8 cellular contexts compared by ENCODE assay signal in genomic region chr9:135468866-135469521, GRCh38. TPM values are rescaled to one million over a fixed set of nuclear protein-coding genes. Genes with fewer than 3 reads are reported as not detected.
DNase-seq lines count a peak whose midpoint lies in the region; ATAC-seq and TF ChIP-seq lines count a peak whose summit lies in the region.
"Had no signal": no experiment of that assay in that cellular context is flagged by ENCODE, and none has a peak within 500 bp of the region (broad histone marks: within the 10 kb centered on the region; RNA-seq: fewer than 3 reads in every experiment).

No MANE protein-coding gene starts in this region.

- peak overlapping the region; percentile 44 for H3K4me3 Mint-ChIP-seq in activated CD4-positive, alpha-beta T cell treated with anti-CD3 and anti-CD28 coated beads, Interleukin-2, amount 10 ng/mL, durations not matched to agents 24 days and 14 days

- TF ChIP-seq POLR2A in NB4 (IDR thresholded peaks at IDR 0.05; ENCODE audit: extremely low read depth, insufficient read length) (no peak), erythroblast (IDR thresholded peaks at IDR 0.05; ENCODE audit: low read length) (no peak), esophagus muscularis mucosa (IDR thresholded peaks at IDR 0.05; ENCODE audit: low read depth) (no peak), ovary (IDR thresholded peaks at IDR 0.05) (no peak)

- DNase-seq in NB4 (ENCODE audit: low read depth) (peak; percentile 77), erythroblast (lab: John Stamatoyannopoulos, UW) (peak; percentile 44 to 51), esophagus muscularis mucosa (ENCODE audit: extremely low spot score) (no peak), ovary (no peak)
- DNase-seq in activated CD4-positive, alpha-beta T cell treated with anti-CD3 and anti-CD28 coated beads, Interleukin-2, amount 10 ng/mL, durations not matched to agents 24 days and 14 days, result peak; percentile 82
- peak; percentile 43 to 53 (median 47) for DNase-seq in stimulated activated CD4-positive, alpha-beta T cell treated with anti-CD3 and anti-CD28 coated beads, TNF-alpha, amount 100 ng/mL, for 48 hours (ENCODE audit: low read depth in 3 of 3)
- DNase-seq: NCI-H2171 had no signal

- H3K9me3 ChIP-seq in esophagus muscularis mucosa (no peaks in the 10 kb centered on the region), ovary (no peaks in the 10 kb centered on the region)

- H3K4me3 ChIP-seq in NB4 (ENCODE audit: low read depth, low read length) (no peak overlapping the region), esophagus muscularis mucosa (no peak overlapping the region), ovary (no peak overlapping the region)

- TF ChIP-seq CTCF in NB4 (IDR thresholded peaks at IDR 0.05; ENCODE audit: low read depth, low read length) (no peak), esophagus muscularis mucosa (IDR thresholded peaks at IDR 0.05) (no peak), ovary (IDR thresholded peaks at IDR 0.05) (no peak)

- WGBS in esophagus muscularis mucosa, result 42% methylated on average over 16 of the region's 16 CpGs
- WGBS in ovary, 3 donors, result 11 to 26% (median 14%) methylated on average over 16 of the region's 16 CpGs

- H3K4me1 ChIP-seq in esophagus muscularis mucosa (no peaks in the 10 kb centered on the region), ovary (ENCODE audit: insufficient read depth) (peaks cover 2% of the 10 kb centered on the region)

- peaks cover 0 to 15% (median 0%) of the 10 kb centered on the region in 4 donors for H3K27me3 ChIP-seq in esophagus muscularis mucosa
- no peaks in the 10 kb centered on the region for H3K27me3 ChIP-seq in ovary

- H3K27ac ChIP-seq in esophagus muscularis mucosa (replicated peaks in 1 of 4) (no peak overlapping the region), ovary (no peak overlapping the region)

- ATAC-seq in GM19023 (IDR thresholded peaks at IDR 0.05; ENCODE audit: unreplicated experiment), result no peak

- no peaks in the 10 kb centered on the region for H3K36me3 Mint-ChIP-seq in activated CD4-positive, alpha-beta T cell treated with anti-CD3 and anti-CD28 coated beads, Interleukin-2, amount 10 ng/mL, durations not matched to agents 24 days and 14 days (ENCODE audit: low read depth)

- H3K9me3 Mint-ChIP-seq in activated CD4-positive, alpha-beta T cell treated with anti-CD3 and anti-CD28 coated beads, Interleukin-2, amount 10 ng/mL, durations not matched to agents 24 days and 14 days, result no peaks in the 10 kb centered on the region

- H3K36me3 ChIP-seq in esophagus muscularis mucosa (no peaks in the 10 kb centered on the region), ovary (no peaks in the 10 kb centered on the region)

- peak overlapping the region; percentile 74 for H3K27ac Mint-ChIP-seq in activated CD4-positive, alpha-beta T cell treated with anti-CD3 and anti-CD28 coated beads, Interleukin-2, amount 10 ng/mL, durations not matched to agents 24 days and 14 days

- TF ChIP-seq EP300 in esophagus muscularis mucosa (IDR thresholded peaks at IDR 0.05), result no peak
- TF ChIP-seq EP300 in ovary (IDR thresholded peaks at IDR 0.05), result no peak

- H3K27me3 Mint-ChIP-seq in activated CD4-positive, alpha-beta T cell treated with anti-CD3 and anti-CD28 coated beads, Interleukin-2, amount 10 ng/mL, durations not matched to agents 24 days and 14 days, result peaks cover 15% of the 10 kb centered on the region

- intact Hi-C loops in activated CD4-positive, alpha-beta T cell treated with anti-CD3 and anti-CD28 coated beads, Interleukin-2, amount 10 ng/mL, durations not matched to agents 24 days and 14 days (cut with micrococcal nuclease), result loop anchor here (1.0 kb wide), 1 partner anchor 32 kb away; no protein-coding TSS in a partner anchor
- intact Hi-C loops in esophagus muscularis mucosa (cut with DNase I) (no loop called here), ovary (cut with DNase I) (no loop called here)

- H3K4me1 Mint-ChIP-seq in activated CD4-positive, alpha-beta T cell treated with anti-CD3 and anti-CD28 coated beads, Interleukin-2, amount 10 ng/mL, durations not matched to agents 24 days and 14 days, result peaks cover 13% of the 10 kb centered on the region

RNA-seq across cellular contexts. Expression of gene PPP1R26, which starts 10.6 kb away (rescaled TPM):
- total RNA-seq in activated CD4-positive, alpha-beta T cell treated with anti-CD3 and anti-CD28 coated beads, Interleukin-2, amount 10 ng/mL, durations not matched to agents 24 days and 14 days, result 0.69 and 0.82 TPM in 2 replicates
- 10 to 100 TPM in 3 of 4 donors, 1 to 10 TPM in 1; 10.0 to 31.1 (median 18.2) TPM for total RNA-seq in esophagus muscularis mucosa
- 10 to 100 TPM in 6 of 7 donors, 1 to 10 TPM in 1; 7.0 to 19.9 (median 14.8) TPM for total RNA-seq in ovary
- polyA plus RNA-seq in ovary, result 10 to 100 TPM in 1 of 2 donors, 1 to 10 TPM in 1; 3.4 to 10.2 TPM

RNA-seq across cellular contexts. Expression of gene MRPS2, which starts 31.5 kb away (rescaled TPM):
- total RNA-seq in activated CD4-positive, alpha-beta T cell treated with anti-CD3 and anti-CD28 coated beads, Interleukin-2, amount 10 ng/mL, durations not matched to agents 24 days and 14 days, result 66.4 and 69.7 TPM in 2 replicates
- total RNA-seq in esophagus muscularis mucosa (10 to 100 TPM; 19.5 to 47.3 (median 37.9) TPM), ovary (10 to 100 TPM; 27.2 to 53.2 (median 30.4) TPM)
- polyA plus RNA-seq in ovary, result 10 to 100 TPM in 1 of 2 donors, 1 to 10 TPM in 1; 9.7 to 45.4 TPM

RNA-seq across cellular contexts. Expression of gene LCN1, which starts 52.2 kb away (rescaled TPM):
- not detected in 2 replicates for total RNA-seq in activated CD4-positive, alpha-beta T cell treated with anti-CD3 and anti-CD28 coated beads, Interleukin-2, amount 10 ng/mL, durations not matched to agents 24 days and 14 days
- total RNA-seq in esophagus muscularis mucosa (not detected), ovary (1 to 10 TPM in 2 of 7 donors, not detected in 5; 2.3 to 5.3 TPM)
- polyA plus RNA-seq in ovary, result not detected

Comparison
In these comparisons a context has a peak if more than half of its experiments do, and no peak if none do; other contexts are left out.
1. DNase-seq: peak in NB4 (single experiment), activated CD4-positive, alpha-beta T cell treated with anti-CD3 and anti-CD28 coated beads, Interleukin-2, amount 10 ng/mL, durations not matched to agents 24 days and 14 days (single experiment), erythroblast (2 of 2) and stimulated activated CD4-positive, alpha-beta T cell treated with anti-CD3 and anti-CD28 coated beads, TNF-alpha, amount 100 ng/mL, for 48 hours (3 of 3); none in esophagus muscularis mucosa (single experiment) and ovary (0 of 5).